In the genomic region with DNA sequence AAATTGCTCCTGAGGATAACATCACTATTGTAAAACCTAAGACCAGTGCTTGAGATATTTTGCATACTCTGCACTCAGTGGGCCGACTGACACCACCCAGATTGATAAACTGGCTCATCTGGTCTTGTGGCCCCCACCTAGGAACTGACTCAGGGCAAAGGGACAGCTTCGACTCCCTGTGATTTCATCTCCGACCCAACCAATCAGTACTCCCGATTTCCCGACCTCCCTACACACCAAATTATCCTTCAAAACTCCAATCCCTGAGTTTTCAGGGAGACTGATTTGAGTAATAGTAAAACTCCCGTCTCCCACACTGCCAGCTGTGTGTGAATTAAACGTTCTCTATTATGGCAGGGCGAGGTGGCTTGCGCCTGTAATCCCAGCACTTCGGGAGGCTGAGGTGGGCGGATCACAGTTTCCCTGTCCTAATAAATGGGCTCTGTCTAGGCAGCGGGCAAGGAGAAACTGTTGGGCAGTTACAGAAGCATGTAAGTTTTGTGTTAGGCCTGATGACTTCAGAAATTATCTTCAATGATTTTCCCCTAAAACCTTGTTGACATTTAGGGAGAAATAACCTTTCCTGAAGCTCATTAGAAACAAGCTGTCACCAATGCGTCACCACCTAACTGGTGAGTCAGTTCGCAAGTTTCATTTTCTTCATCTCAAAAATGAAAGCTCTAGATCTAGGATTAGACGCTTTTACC, we compare ENCODE assay signal across 8 cellular contexts. TPM values are rescaled to one million over a fixed set of nuclear protein-coding genes. Genes with fewer than 3 reads are reported as not detected.
DNase-seq lines count a peak whose midpoint lies in the region; ATAC-seq, FAIRE-seq and TF ChIP-seq lines count a peak whose summit lies in the region.

No MANE protein-coding gene starts in this region.

- H3K4me3 Mint-ChIP-seq in naive thymus-derived CD8-positive, alpha-beta T cell: peak overlapping the region in 9 of 10 donors; percentile 55 to 92 (median 72)

- H3K9me3 ChIP-seq in colonic mucosa: no peaks in the 10 kb centered on the region

- POLR2A ChIA-PET in naive thymus-derived CD8-positive, alpha-beta T cell (lab: Charles Lee): interaction anchor here (1.3 to 14.5 kb wide), 4 partner anchors 7 to 17 kb away, joined by 3 to 541 read pairs (median 66); no protein-coding TSS in a partner anchor

- peak; percentile 51 for FAIRE-seq in RCC 7860 (lab: Jason Lieb, UNC)

- intact Hi-C loops in colonic mucosa (cut with DNase I): no loop called here

- peaks cover 0 to 4% (median 0%) of the 10 kb centered on the region in 5 donors for H3K27me3 Mint-ChIP-seq in naive thymus-derived CD8-positive, alpha-beta T cell

- DNase-seq in GM06990 (ENCODE audit: extremely low read depth, insufficient read length) (peak; percentile 69), RCC 7860 (ENCODE audit: low spot score) (peak; percentile 49), colonic mucosa (no peak), T1000 (lab: John Stamatoyannopoulos, UW) (no peak), NCI-H1048 (lab: John Stamatoyannopoulos, UW) (no peak), COLO668 (lab: John Stamatoyannopoulos, UW; ENCODE audit: unreplicated experiment) (no peak), NCI-H2029 treated with DMSO at 0.1 percent for 48 hours (lab: John Stamatoyannopoulos, UW) (no peak)
- DNase-seq in naive thymus-derived CD8-positive, alpha-beta T cell: no peak

- TF ChIP-seq CTCF in GM06990 (IDR thresholded peaks at IDR 0.05; ENCODE audit: insufficient read depth, low read length, poor library complexity, severe bottlenecking): no peak
- TF ChIP-seq CTCF in colonic mucosa (IDR thresholded peaks at IDR 0.05): no peak

- H3K27me3 ChIP-seq in GM06990 (replicated peaks; ENCODE audit: control insufficient read depth, insufficient read depth, low read length) (no peaks in the 10 kb centered on the region), colonic mucosa (no peaks in the 10 kb centered on the region)

- peaks cover 0 to 3% (median 0%) of the 10 kb centered on the region in 3 donors for H3K36me3 Mint-ChIP-seq in naive thymus-derived CD8-positive, alpha-beta T cell

- H3K4me1 Mint-ChIP-seq in naive thymus-derived CD8-positive, alpha-beta T cell: peaks cover 31 to 76% (median 72%) of the 10 kb centered on the region in 4 donors

- H3K4me3 ChIP-seq in GM06990 (replicated peaks; ENCODE audit: low read depth, low read length): peak overlapping the region; percentile 55
- no peak overlapping the region for H3K4me3 ChIP-seq in colonic mucosa

- H3K4me1 ChIP-seq in colonic mucosa: peaks cover 5% of the 10 kb centered on the region

- peaks cover 0 to 2% (median 0%) of the 10 kb centered on the region in 9 donors for H3K9me3 Mint-ChIP-seq in naive thymus-derived CD8-positive, alpha-beta T cell

- ATAC-seq in naive thymus-derived CD8-positive, alpha-beta T cell: no peak

- peak overlapping the region; percentile 61 to 68 for H3K9ac ChIP-seq in colonic mucosa (ENCODE audit: low read depth in 2 of 2, low read length in 2 of 2)

- H3K27ac ChIP-seq in colonic mucosa: peak overlapping the region; percentile 98

- H3K36me3 ChIP-seq in GM06990 (ENCODE audit: control insufficient read depth, insufficient read depth, low read length): no peaks in the 10 kb centered on the region
- H3K36me3 ChIP-seq in colonic mucosa: no peaks in the 10 kb centered on the region

- H3K27ac Mint-ChIP-seq in naive thymus-derived CD8-positive, alpha-beta T cell: peak overlapping the region; percentile 91 to 100 (median 96)

RNA-seq across cellular contexts. Expression of a gene that starts 5.3 kb away (rescaled TPM):
- 1,000 to 10,000 TPM in 1 of 2 donors, 100 to 1,000 TPM in 1; 903 to 1,043 TPM for total RNA-seq in colonic mucosa
- 100 to 1,000 TPM; 773 to 788 TPM for total RNA-seq in naive thymus-derived CD8-positive, alpha-beta T cell
- polyA plus RNA-seq in naive thymus-derived CD8-positive, alpha-beta T cell: 1,000 to 10,000 TPM; 1,080 to 1,331 (median 1,214) TPM

RNA-seq across cellular contexts. Expression of a gene that starts 56.1 kb away (rescaled TPM):
- 10 to 100 TPM; 44.9 to 83.1 TPM for total RNA-seq in colonic mucosa
- total RNA-seq in naive thymus-derived CD8-positive, alpha-beta T cell: 1 to 10 TPM; 4.3 to 7.2 TPM
- 1 to 10 TPM; 2.7 to 3.9 (median 3.1) TPM for polyA plus RNA-seq in naive thymus-derived CD8-positive, alpha-beta T cell

Comparison
In these comparisons a context has a peak if more than half of its experiments do, and no peak if none do; other contexts are left out.
1. DNase-seq: peak in GM06990 (single experiment) and RCC 7860 (single experiment); none in colonic mucosa (single experiment), naive thymus-derived CD8-positive, alpha-beta T cell (0 of 10), T1000 (single experiment), NCI-H1048 (single experiment), COLO668 (single experiment) and NCI-H2029 treated with DMSO at 0.1 percent for 48 hours (single experiment).
2. RNA of a gene that starts 56.1 kb away (total RNA-seq): 44.9 to 83.1 TPM in colonic mucosa; 4.3 to 7.2 TPM in naive thymus-derived CD8-positive, alpha-beta T cell; every median in the first group is over 4 times any median in the second.